ENCODE assay signal across 1 cellular context in the genomic region with DNA sequence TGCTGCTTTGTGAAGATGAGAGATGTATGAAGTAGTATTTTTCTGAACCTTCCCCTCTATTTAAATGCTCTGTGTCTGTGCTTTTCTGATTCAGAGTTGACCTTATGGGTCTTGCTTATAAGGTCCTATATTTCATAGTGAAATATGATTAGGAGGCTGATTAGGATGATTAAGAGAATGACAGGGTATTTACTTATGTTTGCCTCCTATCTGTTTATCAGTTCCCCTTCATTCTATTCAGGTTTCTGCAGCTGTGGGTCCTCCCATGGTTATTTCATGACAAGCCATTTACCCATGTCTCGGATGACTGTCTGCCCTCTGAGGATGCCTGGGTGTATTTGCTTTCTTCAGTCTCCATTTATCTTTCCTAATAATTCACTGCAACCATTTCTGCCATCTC.
TF ChIP-seq lines count a peak whose summit lies in the region.

No MANE protein-coding gene starts in this region.

TF ChIP-seq in GM12878, 131 proteins besides CTCF, POLR2A, EP300 and RAD21 (continued from another document):
- TF ChIP-seq IKZF1 (conservative IDR thresholded peaks at IDR 0.05) (no peak), FOXK2 (IDR thresholded peaks at IDR 0.05) (no peak), TAF1 (IDR thresholded peaks at IDR 0.05; ENCODE audit: borderline replicate concordance, low read depth, low read length) (no peak), POU2F2 (IDR thresholded peaks at IDR 0.05; ENCODE audit: borderline replicate concordance, low read depth, low read length) (no peak), HSF1 (IDR thresholded peaks at IDR 0.05; ENCODE audit: low read depth, low read length) (no peak), RAD51 (IDR thresholded peaks at IDR 0.05) (no peak), ZSCAN29 (IDR thresholded peaks at IDR 0.05) (no peak), RUNX3 (IDR thresholded peaks at IDR 0.05; ENCODE audit: low read length) (no peak), HDAC6 (IDR thresholded peaks at IDR 0.05; ENCODE audit: unreplicated experiment) (no peak), NRF1 (conservative IDR thresholded peaks at IDR 0.05; ENCODE audit: low read depth, low read length) (no peak), RCOR1 (conservative IDR thresholded peaks at IDR 0.05; ENCODE audit: low read depth, low read length) (no peak), MLLT1 (IDR thresholded peaks at IDR 0.05) (no peak), ATF7 (IDR thresholded peaks at IDR 0.05; ENCODE audit: low read depth) (no peak)
- TF ChIP-seq, protein P1, sequence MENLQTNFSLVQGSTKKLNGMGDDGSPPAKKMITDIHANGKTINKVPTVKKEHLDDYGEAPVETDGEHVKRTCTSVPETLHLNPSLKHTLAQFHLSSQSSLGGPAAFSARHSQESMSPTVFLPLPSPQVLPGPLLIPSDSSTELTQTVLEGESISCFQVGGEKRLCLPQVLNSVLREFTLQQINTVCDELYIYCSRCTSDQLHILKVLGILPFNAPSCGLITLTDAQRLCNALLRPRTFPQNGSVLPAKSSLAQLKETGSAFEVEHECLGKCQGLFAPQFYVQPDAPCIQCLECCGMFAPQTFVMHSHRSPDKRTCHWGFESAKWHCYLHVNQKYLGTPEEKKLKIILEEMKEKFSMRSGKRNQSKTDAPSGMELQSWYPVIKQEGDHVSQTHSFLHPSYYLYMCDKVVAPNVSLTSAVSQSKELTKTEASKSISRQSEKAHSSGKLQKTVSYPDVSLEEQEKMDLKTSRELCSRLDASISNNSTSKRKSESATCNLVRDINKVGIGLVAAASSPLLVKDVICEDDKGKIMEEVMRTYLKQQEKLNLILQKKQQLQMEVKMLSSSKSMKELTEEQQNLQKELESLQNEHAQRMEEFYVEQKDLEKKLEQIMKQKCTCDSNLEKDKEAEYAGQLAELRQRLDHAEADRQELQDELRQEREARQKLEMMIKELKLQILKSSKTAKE (IDR thresholded peaks at IDR 0.05; ENCODE audit: low read depth, poor library complexity, severe bottlenecking): no peak
- TF ChIP-seq, protein P2, sequence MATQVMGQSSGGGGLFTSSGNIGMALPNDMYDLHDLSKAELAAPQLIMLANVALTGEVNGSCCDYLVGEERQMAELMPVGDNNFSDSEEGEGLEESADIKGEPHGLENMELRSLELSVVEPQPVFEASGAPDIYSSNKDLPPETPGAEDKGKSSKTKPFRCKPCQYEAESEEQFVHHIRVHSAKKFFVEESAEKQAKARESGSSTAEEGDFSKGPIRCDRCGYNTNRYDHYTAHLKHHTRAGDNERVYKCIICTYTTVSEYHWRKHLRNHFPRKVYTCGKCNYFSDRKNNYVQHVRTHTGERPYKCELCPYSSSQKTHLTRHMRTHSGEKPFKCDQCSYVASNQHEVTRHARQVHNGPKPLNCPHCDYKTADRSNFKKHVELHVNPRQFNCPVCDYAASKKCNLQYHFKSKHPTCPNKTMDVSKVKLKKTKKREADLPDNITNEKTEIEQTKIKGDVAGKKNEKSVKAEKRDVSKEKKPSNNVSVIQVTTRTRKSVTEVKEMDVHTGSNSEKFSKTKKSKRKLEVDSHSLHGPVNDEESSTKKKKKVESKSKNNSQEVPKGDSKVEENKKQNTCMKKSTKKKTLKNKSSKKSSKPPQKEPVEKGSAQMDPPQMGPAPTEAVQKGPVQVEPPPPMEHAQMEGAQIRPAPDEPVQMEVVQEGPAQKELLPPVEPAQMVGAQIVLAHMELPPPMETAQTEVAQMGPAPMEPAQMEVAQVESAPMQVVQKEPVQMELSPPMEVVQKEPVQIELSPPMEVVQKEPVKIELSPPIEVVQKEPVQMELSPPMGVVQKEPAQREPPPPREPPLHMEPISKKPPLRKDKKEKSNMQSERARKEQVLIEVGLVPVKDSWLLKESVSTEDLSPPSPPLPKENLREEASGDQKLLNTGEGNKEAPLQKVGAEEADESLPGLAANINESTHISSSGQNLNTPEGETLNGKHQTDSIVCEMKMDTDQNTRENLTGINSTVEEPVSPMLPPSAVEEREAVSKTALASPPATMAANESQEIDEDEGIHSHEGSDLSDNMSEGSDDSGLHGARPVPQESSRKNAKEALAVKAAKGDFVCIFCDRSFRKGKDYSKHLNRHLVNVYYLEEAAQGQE (IDR thresholded peaks at IDR 0.05; ENCODE audit: low read depth, low read length): no peak
